In the genomic region with DNA sequence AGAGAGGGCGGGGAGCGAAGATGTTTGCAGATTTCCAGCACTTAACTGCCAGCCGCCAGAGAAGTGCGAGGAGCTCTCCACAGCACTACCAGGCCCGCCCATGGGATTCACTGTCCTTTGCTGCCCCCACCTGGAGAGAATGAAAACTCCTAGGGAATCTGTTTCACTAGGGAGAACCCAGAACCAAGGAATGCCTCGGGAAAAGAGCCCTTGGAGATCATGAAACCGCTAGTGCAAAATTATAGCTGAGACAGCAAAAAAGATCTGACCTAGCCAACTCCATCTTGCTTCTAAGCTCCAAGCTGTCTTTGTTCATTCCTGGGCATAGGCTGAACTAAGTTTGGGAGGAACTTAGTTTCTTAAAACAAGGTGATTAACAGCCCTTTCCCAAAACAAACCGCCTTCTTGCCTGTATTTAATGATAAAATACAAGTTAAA, we compare ENCODE assay signal across 8 cellular contexts.
A peak's percentile ranks its signal among the peaks of the same experiment; 100 is the strongest.
DNase-seq lines count a peak whose midpoint lies in the region; ATAC-seq and TF ChIP-seq lines count a peak whose summit lies in the region.

No MANE protein-coding gene starts in this region.

- WGBS in right lobe of liver (ENCODE audit: insufficient coverage, low coverage, low lambda C conversion rate, missing lambda C conversion rate), result 10% methylated on average over 8 of the region's 8 CpGs

- intact Hi-C loops in right lobe of liver (cut with DNase I), result no loop called here

- no peaks in the 10 kb centered on the region for H3K27me3 ChIP-seq in right lobe of liver

- DNase-seq in DMS 273 treated with DMSO at 0.1 percent for 48 hours (lab: John Stamatoyannopoulos, UW) (peak; percentile 54), NCI-H748 treated with DMSO at 0.1 percent for 48 hours (lab: John Stamatoyannopoulos, UW) (peak; percentile 50), dermis blood vessel endothelial cell (peak; percentile 88), right lobe of liver (peak; percentile 65 to 83 (median 72))
- DNase-seq in activated CD4-positive, alpha-beta T cell treated with anti-CD3 and anti-CD28 coated beads, Interleukin-2, amount 50 U/mL, for 1 hour, result peak; percentile 66
- DNase-seq in stimulated activated CD4-positive, alpha-beta T cell treated with anti-CD3 and anti-CD28 coated beads, TNF-alpha, amount 100 ng/mL, for 24 hours (ENCODE audit: low read depth in 3 of 3), result peak; percentile 29 to 54 (median 54)

- H3K4me1 ChIP-seq in right lobe of liver, result no peaks in the 10 kb centered on the region

- H3K4me3 ChIP-seq in right lobe of liver, result no peak overlapping the region

- H3K36me3 ChIP-seq in right lobe of liver, result no peaks in the 10 kb centered on the region

- H3K9me3 ChIP-seq in right lobe of liver, result no peaks in the 10 kb centered on the region

- H3K27ac ChIP-seq in right lobe of liver, result no peak overlapping the region

- peak; percentile 58 for ATAC-seq in HG03521 (IDR thresholded peaks at IDR 0.05; ENCODE audit: unreplicated experiment)
- peak; percentile 97 to 98 (median 97) for ATAC-seq in right lobe of liver
- no peak for ATAC-seq in HG03432 (IDR thresholded peaks at IDR 0.05; ENCODE audit: unreplicated experiment)

- TF ChIP-seq CTCF in right lobe of liver (IDR thresholded peaks at IDR 0.05), result peak; percentile 71 to 83 (median 76)

- TF ChIP-seq POLR2A in right lobe of liver (IDR thresholded peaks at IDR 0.05), result no peak
